In genomic region chr5:84085387-84086041, GRCh38 we compare ENCODE assay signal across 24 cellular contexts.
DNase-seq lines count a peak whose midpoint lies in the region; ATAC-seq and TF ChIP-seq lines count a peak whose summit lies in the region.
"Had no signal": no experiment of that assay in that cellular context is flagged by ENCODE, and none has a peak within 500 bp of the region (broad histone marks: within the 10 kb centered on the region; RNA-seq: fewer than 3 reads in every experiment).

No MANE protein-coding gene starts in this region.

- no peaks in the 10 kb centered on the region for H3K36me3 ChIP-seq in heart left ventricle
- no peaks in the 10 kb centered on the region for H3K36me3 ChIP-seq in mesendoderm (ENCODE audit: control insufficient read depth, insufficient read depth, low read length)
- H3K36me3 ChIP-seq: BLaER1 had no signal

- no peak overlapping the region for H2AK5ac ChIP-seq in mesendoderm (ENCODE audit: low read length)

- H3K79me2 ChIP-seq in mesendoderm (ENCODE audit: control insufficient read depth, insufficient read depth, low read length), result no peaks in the 10 kb centered on the region

- intact Hi-C loops in Right ventricle myocardium inferior (cut with DNase I), result no loop called here
- intact Hi-C loops in heart left ventricle (cut with DNase I), result no loop called here

- no peak overlapping the region for H3K4me3 ChIP-seq in heart left ventricle
- no peak overlapping the region for H3K4me3 ChIP-seq in mesendoderm (ENCODE audit: low read length)
- H3K4me3 ChIP-seq: BLaER1 had no signal

- no peak overlapping the region for H3K9ac ChIP-seq in mesendoderm (ENCODE audit: low read length)
- H3K9ac ChIP-seq: BLaER1 had no signal

- H2BK15ac ChIP-seq in mesendoderm (replicated peaks; ENCODE audit: low read depth), result no peak overlapping the region

- H3K23ac ChIP-seq in mesendoderm (ENCODE audit: low read length), result no peak overlapping the region

- ATAC-seq in Right ventricle myocardium inferior (no peak), heart left ventricle (no peak), HG03280 (IDR thresholded peaks at IDR 0.05; ENCODE audit: unreplicated experiment) (no peak), SK-N-SH treated with all-trans-retinoic acid at 6 μM for 48 hours (no peak)
- ATAC-seq: PC-3 had no signal

- H3K27ac ChIP-seq in heart left ventricle, result no peak overlapping the region
- no peak overlapping the region for H3K27ac ChIP-seq in mesendoderm (ENCODE audit: low read depth, low read length)
- H3K27ac ChIP-seq: 22Rv1, BLaER1 had no signal

- DNase-seq in Right ventricle myocardium inferior (ENCODE audit: missing footprints) (peak; percentile 50), heart left ventricle (no peak), SK-N-DZ (ENCODE audit: low spot score) (peak; percentile 13), mesendoderm (peak; percentile 51), retina (peak; percentile 12), SHP77 treated with DMSO at 0.1 percent for 48 hours (lab: John Stamatoyannopoulos, UW) (no peak)
- DNase-seq: ACHN; CD4-positive, alpha-beta T cell; COR-L47; DMS79; H7; HFFc6; KG1; NCI-H1092 treated with DMSO at 0.1 percent for 48 hours; NCI-H146; NCI-H2029; NCI-H226; NCI-H510A treated with DMSO at 0.1 percent for 48 hours; PC-3; RPMI8226 had no signal

- H3K18ac ChIP-seq in mesendoderm (ENCODE audit: low read length), result no peak overlapping the region

- H4K5ac ChIP-seq in mesendoderm (ENCODE audit: low read length), result no peak overlapping the region

- 66 to 71% (median 69%) methylated on average over 6 to 8 of the region's 8 CpGs for WGBS in heart left ventricle, 4 donors
- no CpG with 5 or more reads among the region's 8 CpGs for WGBS in mesendoderm (ENCODE audit: extremely low coverage, insufficient coverage, low lambda C conversion rate)

- no peak overlapping the region for H3K4ac ChIP-seq in mesendoderm (ENCODE audit: low read depth, low read length)

- no peak for TF ChIP-seq CTCF in heart left ventricle (IDR thresholded peaks at IDR 0.05)

- no peak for TF ChIP-seq POLR2A in heart left ventricle (IDR thresholded peaks at IDR 0.05)

- H3K4me1 ChIP-seq in heart left ventricle (no peaks in the 10 kb centered on the region), mesendoderm (ENCODE audit: control insufficient read depth, low read depth, low read length) (no peaks in the 10 kb centered on the region)
- H3K4me1 ChIP-seq: BLaER1 had no signal

- no peak overlapping the region for H2BK5ac ChIP-seq in mesendoderm (ENCODE audit: low read length)

- H4K8ac ChIP-seq in mesendoderm (ENCODE audit: low read depth, low read length), result no peak overlapping the region

- H2BK120ac ChIP-seq in mesendoderm (ENCODE audit: low read depth, low read length), result no peak overlapping the region

- H3K4me2 ChIP-seq in mesendoderm (ENCODE audit: low read length), result no peak overlapping the region
- H3K4me2 ChIP-seq: BLaER1 had no signal

- H3K27me3 ChIP-seq in heart left ventricle, result no peaks in the 10 kb centered on the region
- H3K27me3 ChIP-seq in mesendoderm (ENCODE audit: insufficient read depth, low read length, poor library complexity), result no peaks in the 10 kb centered on the region
- H3K27me3 ChIP-seq: BLaER1 had no signal

- H3K79me1 ChIP-seq in mesendoderm (ENCODE audit: low read length), result no peaks in the 10 kb centered on the region

- H3K9me3 ChIP-seq in heart left ventricle, result no peaks in the 10 kb centered on the region
- H3K9me3 ChIP-seq: BLaER1 had no signal

- H3K56ac ChIP-seq in mesendoderm (ENCODE audit: low read length), result no peak overlapping the region

TF ChIP-seq in SK-N-SH treated with all-trans-retinoic acid at 6 μM for 48 hours, 23 proteins besides CTCF, POLR2A, EP300 and RAD21:
- TF ChIP-seq TCF4 (CRISPR knock-in tag; IDR thresholded peaks at IDR 0.05; ENCODE audit: borderline replicate concordance) (no peak), ZNF565 (CRISPR knock-in tag; conservative IDR thresholded peaks at IDR 0.05; ENCODE audit: low read depth) (no peak), ZNF70 (CRISPR knock-in tag; IDR thresholded peaks at IDR 0.05) (no peak), TSHZ2 (CRISPR knock-in tag; IDR thresholded peaks at IDR 0.05) (no peak), GLIS3 (CRISPR knock-in tag; IDR thresholded peaks at IDR 0.05) (no peak), CSRNP3 (CRISPR knock-in tag; IDR thresholded peaks at IDR 0.05) (no peak), ZNF8 (CRISPR knock-in tag; IDR thresholded peaks at IDR 0.05) (no peak), PPARA (CRISPR knock-in tag; IDR thresholded peaks at IDR 0.05; ENCODE audit: borderline replicate concordance) (no peak), ZFP3 (CRISPR knock-in tag; IDR thresholded peaks at IDR 0.05) (no peak), ESRRG (CRISPR knock-in tag; IDR thresholded peaks at IDR 0.05) (no peak), ZFP30 (CRISPR knock-in tag; IDR thresholded peaks at IDR 0.05) (no peak), BACH2 (CRISPR knock-in tag; IDR thresholded peaks at IDR 0.05; ENCODE audit: borderline replicate concordance) (no peak), SNAI2 (CRISPR knock-in tag; IDR thresholded peaks at IDR 0.05) (no peak), RARB (CRISPR knock-in tag; IDR thresholded peaks at IDR 0.05) (no peak), CSDC2 (CRISPR knock-in tag; IDR thresholded peaks at IDR 0.05) (no peak), POU6F1 (CRISPR knock-in tag; IDR thresholded peaks at IDR 0.05; ENCODE audit: borderline replicate concordance, low read depth) (no peak), CREB5 (CRISPR knock-in tag; IDR thresholded peaks at IDR 0.05; ENCODE audit: low read depth) (no peak)

Comparison
In these comparisons a context has a peak if more than half of its experiments do, and no peak if none do; other contexts are left out.
1. DNase-seq: peak in Right ventricle myocardium inferior (single experiment), SK-N-DZ (single experiment), mesendoderm (single experiment) and retina (single experiment); none in heart left ventricle (0 of 5) and SHP77 treated with DMSO at 0.1 percent for 48 hours (single experiment).